8 cellular contexts compared by ENCODE assay signal in genomic region chr12:49323524-49324097, GRCh38. TPM values are rescaled to one million over a fixed set of nuclear protein-coding genes. Genes with fewer than 3 reads are reported as not detected.
DNase-seq lines count a peak whose midpoint lies in the region; ATAC-seq, FAIRE-seq and TF ChIP-seq lines count a peak whose summit lies in the region.

No MANE protein-coding gene starts in this region.

- H3K36me3 ChIP-seq in HAP-1 (replicated peaks) (peaks cover 37% of the 10 kb centered on the region), iPS DF 6.9 (ENCODE audit: control insufficient read depth, insufficient read depth, low read length) (peaks cover 13% of the 10 kb centered on the region), small intestine (ENCODE audit: control insufficient read depth in 2 of 2, insufficient read depth in 2 of 2, low read length in 2 of 2) (no peaks in the 10 kb centered on the region)

- peaks cover 6% of the 10 kb centered on the region for H3K4me1 ChIP-seq in HAP-1
- 0 out of 2 replicates have a peak, but pooled peaks cover 1% of the 10 kb centered on the region for H3K4me1 ChIP-seq in iPS DF 6.9 (ENCODE audit: control insufficient read depth, insufficient read depth, low read length)
- peaks cover 0 to 3% of the 10 kb centered on the region in 2 donors for H3K4me1 ChIP-seq in small intestine (ENCODE audit: control insufficient read depth in 2 of 2, insufficient read depth in 1 of 2, low read depth in 1 of 2, low read length in 1 of 2)

- H3K9me3 ChIP-seq in HAP-1 (no peaks in the 10 kb centered on the region), iPS DF 6.9 (ENCODE audit: control insufficient read depth, insufficient read depth, low read length) (no peaks in the 10 kb centered on the region), small intestine (ENCODE audit: control insufficient read depth, low read depth) (no peaks in the 10 kb centered on the region)

- peaks cover 15% of the 10 kb centered on the region for H3K27me3 Mint-ChIP-seq in WTC11 (ENCODE audit: low read depth)

- FAIRE-seq in small intestine (lab: Jason Lieb, UNC): no peak

- peaks cover 15% of the 10 kb centered on the region for H3K4me1 Mint-ChIP-seq in WTC11

- H3K27me3 ChIP-seq in HAP-1 (ENCODE audit: low read depth) (no peaks in the 10 kb centered on the region), iPS DF 6.9 (ENCODE audit: control insufficient read depth, insufficient read depth, low read length) (no peaks in the 10 kb centered on the region), small intestine (ENCODE audit: control insufficient read depth in 2 of 2, insufficient read depth in 2 of 2, low read length in 2 of 2) (no peaks in the 10 kb centered on the region)

- no peaks in the 10 kb centered on the region for H3K9me3 Mint-ChIP-seq in WTC11

- no CpG with 5 or more reads among the region's 19 CpGs for WGBS in iPS DF 6.9 (ENCODE audit: insufficient coverage, insufficient read length)
- WGBS in small intestine, 3 donors: 8 to 13% (median 10%) methylated on average over 19 of the region's 19 CpGs

- peak overlapping the region; percentile 51 for H3K27ac Mint-ChIP-seq in WTC11

- H3K4me3 ChIP-seq in HAP-1: peak overlapping the region; percentile 76
- H3K4me3 ChIP-seq in iPS DF 6.9 (ENCODE audit: low read length): peak overlapping the region; percentile 68; the same call in 1 of the 2 replicates
- H3K4me3 ChIP-seq in small intestine (ENCODE audit: low read depth in 1 of 2, low read length in 2 of 2): peak overlapping the region; percentile 61 to 62

- in situ Hi-C loops in HAP-1 (cut with MboI; ENCODE audit: low sequenced_read_pairs): no loop called here

- ATAC-seq in WTC11: no peak

- no peak for DNase-seq in HAP-1 (ENCODE audit: low spot score in 2 of 2)
- no peak for DNase-seq in WTC11 (ENCODE audit: low spot score)
- no peak for DNase-seq in iPS DF 6.9 (ENCODE audit: low read depth, low spot score)
- DNase-seq in small intestine: no peak
- DNase-seq in NCI-H2171 treated with DMSO at 0.1 percent for 48 hours (lab: John Stamatoyannopoulos, UW): no peak
- DNase-seq in SHP77 treated with DMSO at 0.1 percent for 48 hours (lab: John Stamatoyannopoulos, UW): no peak
- DNase-seq in NCI-H524 treated with DMSO at 0.1 percent for 48 hours (lab: John Stamatoyannopoulos, UW): no peak
- DNase-seq in NCI-H1694 treated with DMSO at 0.1 percent for 48 hours (lab: John Stamatoyannopoulos, UW): no peak

- TF ChIP-seq CTCF in WTC11 (IDR thresholded peaks at IDR 0.05): no peak

- peaks cover 17% of the 10 kb centered on the region for H3K36me3 Mint-ChIP-seq in WTC11

- CTCF ChIA-PET in WTC11 (lab: Charles Lee): interaction anchor here (0.8 to 4.8 kb wide), 17 partner anchors 9 to 345 kb away, joined by 3 to 77 read pairs (median 5); partner anchors contain the start of genes C1QL4, DNAJC22, PRPH and SPATS2

- H3K27ac ChIP-seq in iPS DF 6.9 (ENCODE audit: low read length) (no peak overlapping the region), small intestine (ENCODE audit: low read depth in 1 of 2, low read length in 1 of 2) (no peak overlapping the region)

- H3K4me3 Mint-ChIP-seq in WTC11: peak overlapping the region; percentile 99

- POLR2A ChIA-PET in WTC11 (lab: Charles Lee): interaction anchor here (0.9 to 2.0 kb wide), 6 partner anchors 9 to 43 kb away, joined by 3 to 19 read pairs (median 5); partner anchors contain the start of genes PRPH and SPATS2

TF ChIP-seq in WTC11, 78 proteins besides CTCF, POLR2A, EP300 and RAD21 (continues in another document):
- TF ChIP-seq ZNF219 (CRISPR knock-in tag; IDR thresholded peaks at IDR 0.05; ENCODE audit: borderline replicate concordance) (no peak), ZBTB43 (CRISPR knock-in tag; IDR thresholded peaks at IDR 0.05) (no peak), TEAD1 (CRISPR knock-in tag; IDR thresholded peaks at IDR 0.05) (no peak), ZNF416 (CRISPR knock-in tag; IDR thresholded peaks at IDR 0.05) (no peak), RELA (CRISPR knock-in tag; IDR thresholded peaks at IDR 0.05; ENCODE audit: borderline replicate concordance) (no peak; the same call in 1 of the 2 replicates), MLX (CRISPR knock-in tag; IDR thresholded peaks at IDR 0.05) (no peak), ZSCAN18 (CRISPR knock-in tag; IDR thresholded peaks at IDR 0.05) (no peak), ARID4B (CRISPR knock-in tag; IDR thresholded peaks at IDR 0.05; ENCODE audit: borderline replicate concordance) (0 out of 2 replicates have a peak, but pooled peaks have one; percentile 36)
- TF ChIP-seq, protein P1, sequence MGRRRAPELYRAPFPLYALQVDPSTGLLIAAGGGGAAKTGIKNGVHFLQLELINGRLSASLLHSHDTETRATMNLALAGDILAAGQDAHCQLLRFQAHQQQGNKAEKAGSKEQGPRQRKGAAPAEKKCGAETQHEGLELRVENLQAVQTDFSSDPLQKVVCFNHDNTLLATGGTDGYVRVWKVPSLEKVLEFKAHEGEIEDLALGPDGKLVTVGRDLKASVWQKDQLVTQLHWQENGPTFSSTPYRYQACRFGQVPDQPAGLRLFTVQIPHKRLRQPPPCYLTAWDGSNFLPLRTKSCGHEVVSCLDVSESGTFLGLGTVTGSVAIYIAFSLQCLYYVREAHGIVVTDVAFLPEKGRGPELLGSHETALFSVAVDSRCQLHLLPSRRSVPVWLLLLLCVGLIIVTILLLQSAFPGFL (CRISPR knock-in tag; IDR thresholded peaks at IDR 0.05; ENCODE audit: borderline replicate concordance): peak; percentile 54; the same call in 1 of the 2 replicates

RNA-seq across cellular contexts. Expression of gene TROAP, which starts 0.6 kb away (rescaled TPM):
- 78.5 to 89.2 TPM (median 80.0 TPM) in 3 replicates for total RNA-seq in WTC11 (2021)
- 10 to 100 TPM in 1 of 3 donors, 1 to 10 TPM in 1, not detected in 1; 1.3 to 29.5 TPM for polyA plus RNA-seq in small intestine

RNA-seq across cellular contexts. Expression of gene C1QL4, which starts 13.4 kb away (rescaled TPM):
- total RNA-seq in WTC11 (2021): 0.92 to 1.2 TPM (median 1.2 TPM) in 3 replicates
- under 1 TPM in 1 of 3 donors, not detected in 2; 0.07 TPM for polyA plus RNA-seq in small intestine

RNA-seq across cellular contexts. Expression of gene DNAJC22, which starts 23.1 kb away (rescaled TPM):
- total RNA-seq in WTC11 (2021): 0.14 to 0.24 TPM (median 0.23 TPM) in 3 replicates
- polyA plus RNA-seq in small intestine: 10 to 100 TPM; 14.9 to 25.3 (median 16.3) TPM

RNA-seq across cellular contexts. Expression of gene PRPH, which starts 28.7 kb away (rescaled TPM):
- total RNA-seq in WTC11 (2021): 0.73 to 2.4 TPM (median 1.7 TPM) in 3 replicates
- 10 to 100 TPM in 1 of 3 donors, not detected in 2; 89.9 TPM for polyA plus RNA-seq in small intestine

RNA-seq across cellular contexts. Expression of gene SPATS2, which starts 43.7 kb away (rescaled TPM):
- 25.9 to 26.9 TPM (median 26.5 TPM) in 3 replicates for total RNA-seq in WTC11 (2021)
- 10 to 100 TPM; 11.9 to 14.4 (median 14.3) TPM for polyA plus RNA-seq in small intestine
